ENCODE assay signal across 16 cellular contexts in the genomic region with DNA sequence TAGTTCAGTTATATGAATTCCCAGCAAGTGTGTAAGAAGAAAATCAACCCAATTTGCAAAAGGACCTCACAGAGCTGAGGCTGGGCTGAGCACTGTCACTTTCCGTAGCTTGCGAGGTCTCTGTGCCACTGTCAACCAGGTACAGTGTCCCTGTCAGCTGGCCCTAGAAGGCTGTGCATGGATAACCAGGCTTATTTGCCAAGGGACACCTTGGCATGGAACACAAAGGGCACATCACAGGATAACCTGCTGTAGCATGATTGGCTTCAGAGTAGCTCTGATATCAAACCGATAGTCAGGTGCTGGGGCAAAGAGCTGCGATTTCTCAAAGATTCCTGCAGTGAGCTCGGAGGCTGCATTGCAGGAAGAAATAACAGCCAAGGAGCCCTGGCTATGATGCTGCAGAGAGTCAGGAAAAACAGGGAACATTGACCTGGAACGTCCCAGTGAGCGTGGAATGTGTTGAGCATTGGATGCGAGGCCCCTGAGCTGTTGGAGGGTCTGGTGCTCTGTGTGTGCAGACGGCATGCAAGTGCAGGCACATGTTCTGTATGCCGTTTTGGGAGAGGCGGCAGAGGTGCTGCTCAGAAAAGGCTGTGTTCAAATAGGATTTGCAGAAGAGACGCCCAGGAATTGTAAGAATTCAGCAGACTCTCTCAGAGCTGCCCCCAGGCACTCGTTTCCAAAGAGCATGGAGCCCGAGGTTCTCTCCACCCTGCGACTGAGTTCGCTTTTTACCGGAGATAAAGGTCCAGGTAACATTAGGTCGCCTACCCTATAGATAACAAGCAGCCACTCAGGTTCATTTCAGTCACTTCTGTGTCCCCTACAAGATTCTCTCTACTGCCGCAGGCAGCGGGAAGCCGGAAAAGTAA.
DNase-seq lines count a peak whose midpoint lies in the region; ATAC-seq and TF ChIP-seq lines count a peak whose summit lies in the region.
"Had no signal": no experiment of that assay in that cellular context is flagged by ENCODE, and none has a peak within 500 bp of the region (broad histone marks: within the 10 kb centered on the region; RNA-seq: fewer than 3 reads in every experiment).

No MANE protein-coding gene starts in this region.

- H3K36me3 ChIP-seq in BLaER1 treated with 17β-estradiol and CSF1 and Interleukin-3, amounts not matched to agents 10 nM and 100 nM, result no peaks in the 10 kb centered on the region
- H3K36me3 ChIP-seq in PC-3 (ENCODE audit: low read depth, low read length) (no peaks in the 10 kb centered on the region), trophoblast cell (ENCODE audit: control insufficient read depth in 1 of 2, insufficient read depth in 2 of 2, low read length in 2 of 2) (no peaks in the 10 kb centered on the region), mammary epithelial cell (ENCODE audit: insufficient read depth, low read length) (no peaks in the 10 kb centered on the region)
- H3K36me3 ChIP-seq: SJSA1 had no signal

- H2BK12ac ChIP-seq in trophoblast cell (ENCODE audit: low read length), result no peak overlapping the region

- peak overlapping the region; percentile 5 to 81 (median 34); a peak in 15 of 22 replicates for H3K4me2 ChIP-seq in BLaER1 treated with 17β-estradiol and CSF1 and Interleukin-3, amounts not matched to agents 10 nM and 100 nM
- H3K4me2 ChIP-seq in PC-3 (ENCODE audit: low read length) (peak overlapping the region; percentile 60; the same call in 1 of the 2 replicates), trophoblast cell (ENCODE audit: low read length) (peak overlapping the region; percentile 2), mammary epithelial cell (ENCODE audit: insufficient read depth, low read depth, low read length) (no peak overlapping the region)
- H3K4me2 ChIP-seq: KMS-11 had no signal

- H3K23ac ChIP-seq in trophoblast cell (ENCODE audit: low read length), result no peak overlapping the region

- no peak overlapping the region for H3K9ac ChIP-seq in BLaER1 treated with 17β-estradiol and CSF1 and Interleukin-3, amounts not matched to agents 10 nM and 100 nM
- H3K9ac ChIP-seq in PC-3 (ENCODE audit: low read length), result no peak overlapping the region
- no peak overlapping the region for H3K9ac ChIP-seq in trophoblast cell (ENCODE audit: low read length)
- H3K9ac ChIP-seq in mammary epithelial cell (ENCODE audit: insufficient read depth, low read length), result no peak overlapping the region
- H3K9ac ChIP-seq: KMS-11 had no signal

- H3K9me2 ChIP-seq in PC-3 (replicated peaks; ENCODE audit: low read length), result no peaks in the 10 kb centered on the region

- H4K91ac ChIP-seq in trophoblast cell (ENCODE audit: low read depth, low read length), result peak overlapping the region; percentile 10

- H3K18ac ChIP-seq in trophoblast cell (ENCODE audit: low read length), result no peak overlapping the region

- CTCF ChIA-PET in PC-3 (lab: Charles Lee), result no interaction called here
- CTCF ChIA-PET in mammary epithelial cell (lab: Charles Lee; ENCODE audit: low non-redundant PET), result interaction anchor here (1.1 kb wide), 1 partner anchor 12 kb away, joined by 6 read pairs; no protein-coding TSS in a partner anchor

- DNase-seq in PC-3 (no peak), islet precursor cell (peak; percentile 90), trophoblast cell (peak; percentile 74 to 90), KG1 (lab: John Stamatoyannopoulos, UW) (no peak), mammary epithelial cell (no peak), DMS 273 treated with DMSO at 0.1 percent for 48 hours (lab: John Stamatoyannopoulos, UW) (no peak)
- DNase-seq: AML-193; CD4-positive, CD25-positive, alpha-beta regulatory T cell; COR-L47; NCI-H187 treated with DMSO at 0.1 percent for 48 hours; NCI-H226; NCI-H82 had no signal

- no peak overlapping the region for H3K14ac ChIP-seq in trophoblast cell (ENCODE audit: low read length)

- no peak overlapping the region for H3K4me3 ChIP-seq in BLaER1 treated with 17β-estradiol and CSF1 and Interleukin-3, amounts not matched to agents 10 nM and 100 nM
- H3K4me3 ChIP-seq in PC-3 (ENCODE audit: low read length) (no peak overlapping the region), trophoblast cell (ENCODE audit: low read depth, low read length) (no peak overlapping the region), mammary epithelial cell (replicated peaks in 1 of 3; ENCODE audit: insufficient read depth in 1 of 3, low read depth in 2 of 3, low read length in 3 of 3) (no peak overlapping the region)
- H3K4me3 ChIP-seq: GM12878, SJSA1 had no signal

- no peaks in the 10 kb centered on the region for H3F3A ChIP-seq in PC-3 (ENCODE audit: low read length, unreplicated experiment)

- ATAC-seq in PC-3, result no peak
- ATAC-seq: GM12878 had no signal

- in situ Hi-C loops in mammary epithelial cell (cut with MboI; ENCODE audit: low sequenced_read_pairs in 2 of 2), result no loop called here

- intact Hi-C loops in PC-3 (cut with micrococcal nuclease) (loop anchor here (2.0 to 5.0 kb wide), 3 partner anchors 15 to 209 kb away; no protein-coding TSS in a partner anchor), mammary epithelial cell (cut with micrococcal nuclease) (loop anchor here (1.0 to 10.0 kb wide), 4 partner anchors 215 to 1039 kb away; no protein-coding TSS in a partner anchor)

- WGBS in trophoblast cell (ENCODE audit: extremely low coverage, insufficient coverage, insufficient read length), result no CpG with 5 or more reads among the region's 21 CpGs
- 79% methylated on average over 21 of the region's 21 CpGs for WGBS in mammary epithelial cell (ENCODE audit: low coverage, missing lambda C conversion rate)

- peaks cover 0 to 18% (median 10%) of the 10 kb centered on the region in 11 experiments; a peak in 15 of 22 replicates for H3K9me3 ChIP-seq in BLaER1 treated with 17β-estradiol and CSF1 and Interleukin-3, amounts not matched to agents 10 nM and 100 nM (replicated peaks in 1 of 11)
- H3K9me3 ChIP-seq in PC-3 (ENCODE audit: low read length) (no peaks in the 10 kb centered on the region), trophoblast cell (ENCODE audit: insufficient read depth, low read depth, low read length) (peaks cover 3% of the 10 kb centered on the region), mammary epithelial cell (replicated peaks; ENCODE audit: insufficient read depth, low read length) (no peaks in the 10 kb centered on the region)
- H3K9me3 ChIP-seq: SJSA1 had no signal

- H3K79me1 ChIP-seq in trophoblast cell (ENCODE audit: low read length), result peaks cover 7% of the 10 kb centered on the region

- peaks cover 9 to 24% (median 14%) of the 10 kb centered on the region in 10 experiments; a peak in 15 of 20 replicates for H3K4me1 ChIP-seq in BLaER1 treated with 17β-estradiol and CSF1 and Interleukin-3, amounts not matched to agents 10 nM and 100 nM
- H3K4me1 ChIP-seq in PC-3 (ENCODE audit: insufficient read depth, low read length) (peaks cover 52% of the 10 kb centered on the region), trophoblast cell (ENCODE audit: control insufficient read depth in 1 of 2, insufficient read depth in 2 of 2, low read length in 2 of 2) (peaks cover 13 to 19% of the 10 kb centered on the region in 2 experiments), mammary epithelial cell (ENCODE audit: insufficient read depth, low read length) (peaks cover 44% of the 10 kb centered on the region)

- H4K20me1 ChIP-seq in BLaER1 treated with 17β-estradiol and CSF1 and Interleukin-3, amounts not matched to agents 10 nM and 100 nM, result no peaks in the 10 kb centered on the region
- H4K20me1 ChIP-seq in PC-3 (ENCODE audit: low read length) (no peaks in the 10 kb centered on the region), mammary epithelial cell (ENCODE audit: insufficient read depth, low read length) (no peaks in the 10 kb centered on the region)

- BruUV-seq in PC-3 (replicated peaks; lab: Mats Ljungman, UMichigan) (no TSS peak), mammary epithelial cell (replicated peaks; lab: Mats Ljungman, UMichigan) (no TSS peak)

- H2BK120ac ChIP-seq in trophoblast cell (ENCODE audit: insufficient read depth, low read length, poor library complexity), result peak overlapping the region; percentile 41

- POLR2A ChIA-PET in PC-3 (lab: Charles Lee; ENCODE audit: unreplicated experiment), result no interaction called here

- no peak for TF ChIP-seq CTCF in PC-3 (conservative IDR thresholded peaks at IDR 0.05; ENCODE audit: low read depth, low read length)
- no peak for TF ChIP-seq CTCF in mammary epithelial cell (conservative IDR thresholded peaks at IDR 0.05 in 1 of 2, IDR thresholded peaks at IDR 0.05 in 1 of 2; ENCODE audit: extremely low read depth in 1 of 2, insufficient read depth in 1 of 2, low read depth in 1 of 2, low read length in 2 of 2)

- no peaks in the 10 kb centered on the region for H3K27me3 ChIP-seq in BLaER1 treated with 17β-estradiol and CSF1 and Interleukin-3, amounts not matched to agents 10 nM and 100 nM
- H3K27me3 ChIP-seq in PC-3 (ENCODE audit: low read length), result no peaks in the 10 kb centered on the region
- no peaks in the 10 kb centered on the region for H3K27me3 ChIP-seq in trophoblast cell (ENCODE audit: insufficient read depth, low read length)
- H3K27me3 ChIP-seq in mammary epithelial cell (ENCODE audit: insufficient read depth, low read length), result no peaks in the 10 kb centered on the region
- H3K27me3 ChIP-seq: SJSA1 had no signal

- no peaks in the 10 kb centered on the region for H3K79me2 ChIP-seq in PC-3 (ENCODE audit: low read length)
- peaks cover 3% of the 10 kb centered on the region for H3K79me2 ChIP-seq in trophoblast cell (ENCODE audit: control insufficient read depth, insufficient read depth, low read length, poor library complexity)
- no peaks in the 10 kb centered on the region for H3K79me2 ChIP-seq in mammary epithelial cell (ENCODE audit: insufficient read depth, low read length)

- H3K27ac ChIP-seq in BLaER1 treated with 17β-estradiol and CSF1 and Interleukin-3, amounts not matched to agents 10 nM and 100 nM, result no peak overlapping the region
- H3K27ac ChIP-seq in PC-3 (ENCODE audit: low read length) (peak overlapping the region; percentile 64), trophoblast cell (ENCODE audit: low read depth, low read length) (peak overlapping the region; percentile 31), mammary epithelial cell (ENCODE audit: insufficient read depth, low read depth, low read length) (no peak overlapping the region)
- H3K27ac ChIP-seq: KMS-11, SJSA1 had no signal

- dilution Hi-C loops in mammary epithelial cell (cut with HindIII; ENCODE audit: low sequenced_read_pairs), result loop anchor here (5.0 kb wide), 1 partner anchor 107 kb away; no protein-coding TSS in a partner anchor

- H3K4ac ChIP-seq in trophoblast cell (ENCODE audit: low read depth, low read length), result no peak overlapping the region

- H2AFZ ChIP-seq in PC-3 (ENCODE audit: low read length) (no peak overlapping the region), trophoblast cell (ENCODE audit: insufficient read depth, low read length, poor library complexity) (no peak overlapping the region), mammary epithelial cell (ENCODE audit: low read depth, low read length) (no peak overlapping the region)

- no peak overlapping the region for H2BK5ac ChIP-seq in trophoblast cell (ENCODE audit: low read depth, low read length, poor library complexity)

- H2AK5ac ChIP-seq in trophoblast cell (ENCODE audit: low read length), result no peak overlapping the region

- H4K12ac ChIP-seq in trophoblast cell (ENCODE audit: low read depth, low read length), result no peak overlapping the region

- no peak overlapping the region for H4K8ac ChIP-seq in trophoblast cell (ENCODE audit: low read depth, low read length)

Comparison
In these comparisons a context has a peak if more than half of its experiments do, and no peak if none do; other contexts are left out.
1. H3K27ac ChIP-seq: peak in PC-3 (single experiment) and trophoblast cell (single experiment); none in BLaER1 treated with 17β-estradiol and CSF1 and Interleukin-3, amounts not matched to agents 10 nM and 100 nM (0 of 11) and mammary epithelial cell (single experiment).
2. DNase-seq: peak in islet precursor cell (single experiment) and trophoblast cell (2 of 2); none in PC-3 (single experiment), KG1 (single experiment), mammary epithelial cell (single experiment) and DMS 273 treated with DMSO at 0.1 percent for 48 hours (single experiment).